1 cellular context compared by ENCODE assay signal in the genomic region with DNA sequence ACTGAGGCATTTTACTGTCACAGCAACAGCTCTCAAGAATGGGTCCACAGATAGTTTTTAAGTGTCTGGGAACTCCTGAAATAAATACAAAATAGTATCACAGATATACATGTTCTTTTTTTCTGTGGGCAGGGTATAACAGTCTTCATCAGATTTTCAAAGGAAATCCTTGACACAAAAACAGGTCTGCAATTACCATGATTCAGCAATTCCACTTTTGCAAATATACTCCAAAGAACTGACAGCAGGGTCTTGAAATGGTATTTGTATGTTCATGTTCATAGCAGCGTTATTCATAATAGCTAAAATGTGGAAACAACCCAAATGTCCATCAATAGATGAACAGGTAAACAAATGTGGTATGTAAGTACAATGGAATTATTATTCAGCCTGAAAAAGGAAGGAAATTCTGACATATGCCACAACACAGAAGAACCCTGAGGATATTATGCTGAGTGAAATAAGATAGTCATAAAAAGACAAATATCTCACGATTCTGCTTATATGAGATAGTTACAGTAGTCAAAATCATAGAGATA.
TF ChIP-seq lines count a peak whose summit lies in the region.

No MANE protein-coding gene starts in this region.

TF ChIP-seq in HepG2, 621 proteins besides CTCF, POLR2A, EP300 and RAD21 (continued from another document):
- TF ChIP-seq, protein P1, sequence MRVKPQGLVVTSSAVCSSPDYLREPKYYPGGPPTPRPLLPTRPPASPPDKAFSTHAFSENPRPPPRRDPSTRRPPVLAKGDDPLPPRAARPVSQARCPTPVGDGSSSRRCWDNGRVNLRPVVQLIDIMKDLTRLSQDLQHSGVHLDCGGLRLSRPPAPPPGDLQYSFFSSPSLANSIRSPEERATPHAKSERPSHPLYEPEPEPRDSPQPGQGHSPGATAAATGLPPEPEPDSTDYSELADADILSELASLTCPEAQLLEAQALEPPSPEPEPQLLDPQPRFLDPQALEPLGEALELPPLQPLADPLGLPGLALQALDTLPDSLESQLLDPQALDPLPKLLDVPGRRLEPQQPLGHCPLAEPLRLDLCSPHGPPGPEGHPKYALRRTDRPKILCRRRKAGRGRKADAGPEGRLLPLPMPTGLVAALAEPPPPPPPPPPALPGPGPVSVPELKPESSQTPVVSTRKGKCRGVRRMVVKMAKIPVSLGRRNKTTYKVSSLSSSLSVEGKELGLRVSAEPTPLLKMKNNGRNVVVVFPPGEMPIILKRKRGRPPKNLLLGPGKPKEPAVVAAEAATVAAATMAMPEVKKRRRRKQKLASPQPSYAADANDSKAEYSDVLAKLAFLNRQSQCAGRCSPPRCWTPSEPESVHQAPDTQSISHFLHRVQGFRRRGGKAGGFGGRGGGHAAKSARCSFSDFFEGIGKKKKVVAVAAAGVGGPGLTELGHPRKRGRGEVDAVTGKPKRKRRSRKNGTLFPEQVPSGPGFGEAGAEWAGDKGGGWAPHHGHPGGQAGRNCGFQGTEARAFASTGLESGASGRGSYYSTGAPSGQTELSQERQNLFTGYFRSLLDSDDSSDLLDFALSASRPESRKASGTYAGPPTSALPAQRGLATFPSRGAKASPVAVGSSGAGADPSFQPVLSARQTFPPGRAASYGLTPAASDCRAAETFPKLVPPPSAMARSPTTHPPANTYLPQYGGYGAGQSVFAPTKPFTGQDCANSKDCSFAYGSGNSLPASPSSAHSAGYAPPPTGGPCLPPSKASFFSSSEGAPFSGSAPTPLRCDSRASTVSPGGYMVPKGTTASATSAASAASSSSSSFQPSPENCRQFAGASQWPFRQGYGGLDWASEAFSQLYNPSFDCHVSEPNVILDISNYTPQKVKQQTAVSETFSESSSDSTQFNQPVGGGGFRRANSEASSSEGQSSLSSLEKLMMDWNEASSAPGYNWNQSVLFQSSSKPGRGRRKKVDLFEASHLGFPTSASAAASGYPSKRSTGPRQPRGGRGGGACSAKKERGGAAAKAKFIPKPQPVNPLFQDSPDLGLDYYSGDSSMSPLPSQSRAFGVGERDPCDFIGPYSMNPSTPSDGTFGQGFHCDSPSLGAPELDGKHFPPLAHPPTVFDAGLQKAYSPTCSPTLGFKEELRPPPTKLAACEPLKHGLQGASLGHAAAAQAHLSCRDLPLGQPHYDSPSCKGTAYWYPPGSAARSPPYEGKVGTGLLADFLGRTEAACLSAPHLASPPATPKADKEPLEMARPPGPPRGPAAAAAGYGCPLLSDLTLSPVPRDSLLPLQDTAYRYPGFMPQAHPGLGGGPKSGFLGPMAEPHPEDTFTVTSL (CRISPR knock-in tag; IDR thresholded peaks at IDR 0.05; ENCODE audit: borderline replicate concordance): no peak
- TF ChIP-seq NR2F1 (CRISPR knock-in tag; IDR thresholded peaks at IDR 0.05): no peak
